In genomic region chr17:18854956-18855355, GRCh38 we compare ENCODE assay signal across 1 cellular context.
TF ChIP-seq lines count a peak whose summit lies in the region.

No MANE protein-coding gene starts in this region.

TF ChIP-seq in A549, 52 proteins besides CTCF, POLR2A, EP300 and RAD21 (continued from another document):
- TF ChIP-seq, protein P1, sequence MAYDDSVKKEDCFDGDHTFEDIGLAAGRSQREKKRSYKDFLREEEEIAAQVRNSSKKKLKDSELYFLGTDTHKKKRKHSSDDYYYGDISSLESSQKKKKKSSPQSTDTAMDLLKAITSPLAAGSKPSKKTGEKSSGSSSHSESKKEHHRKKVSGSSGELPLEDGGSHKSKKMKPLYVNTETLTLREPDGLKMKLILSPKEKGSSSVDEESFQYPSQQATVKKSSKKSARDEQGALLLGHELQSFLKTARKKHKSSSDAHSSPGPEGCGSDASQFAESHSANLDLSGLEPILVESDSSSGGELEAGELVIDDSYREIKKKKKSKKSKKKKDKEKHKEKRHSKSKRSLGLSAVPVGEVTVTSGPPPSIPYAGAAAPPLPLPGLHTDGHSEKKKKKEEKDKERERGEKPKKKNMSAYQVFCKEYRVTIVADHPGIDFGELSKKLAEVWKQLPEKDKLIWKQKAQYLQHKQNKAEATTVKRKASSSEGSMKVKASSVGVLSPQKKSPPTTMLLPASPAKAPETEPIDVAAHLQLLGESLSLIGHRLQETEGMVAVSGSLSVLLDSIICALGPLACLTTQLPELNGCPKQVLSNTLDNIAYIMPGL (CRISPR knock-in tag; IDR thresholded peaks at IDR 0.05; ENCODE audit: borderline replicate concordance): no peak
- no peak for TF ChIP-seq RFX5 (IDR thresholded peaks at IDR 0.05)
- TF ChIP-seq FOSL2 (IDR thresholded peaks at IDR 0.05): no peak
- no peak for TF ChIP-seq FOSL2 (CRISPR knock-in tag; IDR thresholded peaks at IDR 0.05)
TF ChIP-seq in A549: peak in this region for 0.
